ENCODE assay signal across 9 cellular contexts in the genomic region with DNA sequence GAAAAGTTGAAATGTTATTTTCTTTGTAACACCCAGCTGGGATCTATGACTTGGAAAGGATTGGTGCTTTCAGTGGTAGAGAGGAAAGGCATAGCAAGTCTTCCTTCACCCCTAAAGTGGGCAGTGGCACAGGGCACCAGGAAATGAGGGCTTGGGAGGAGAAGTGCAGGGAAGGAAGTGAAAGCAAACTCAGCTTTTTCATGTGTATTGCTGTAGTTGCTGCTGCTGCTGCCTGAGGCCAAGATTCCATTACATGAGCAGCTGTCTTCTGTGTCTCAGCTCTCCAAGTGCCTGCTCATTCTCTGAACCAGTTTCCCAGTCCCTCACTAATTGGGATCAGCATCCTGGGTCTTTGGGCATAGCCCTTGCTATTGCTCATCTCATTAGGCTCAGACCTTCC.
A peak's percentile ranks its signal among the peaks of the same experiment; 100 is the strongest.
DNase-seq lines count a peak whose midpoint lies in the region; ATAC-seq and TF ChIP-seq lines count a peak whose summit lies in the region.
"Had no signal": no experiment of that assay in that cellular context is flagged by ENCODE, and none has a peak within 500 bp of the region (broad histone marks: within the 10 kb centered on the region; RNA-seq: fewer than 3 reads in every experiment).

No MANE protein-coding gene starts in this region.

- H3K4me3 ChIP-seq in choroid plexus epithelial cell (ENCODE audit: low read depth, low read length) = no peak overlapping the region
- H3K4me3 ChIP-seq in parathyroid adenoma (ENCODE audit: low read depth, low read length) = no peak overlapping the region
- H3K4me3 ChIP-seq: sigmoid colon had no signal

- H3K27me3 ChIP-seq in parathyroid adenoma (ENCODE audit: control insufficient read depth, insufficient read depth, low read length) = no peaks in the 10 kb centered on the region
- H3K27me3 ChIP-seq: sigmoid colon had no signal

- H3K36me3 ChIP-seq in parathyroid adenoma (ENCODE audit: control insufficient read depth, insufficient read depth, low read length) = no peaks in the 10 kb centered on the region

- no peak overlapping the region for H3K9ac ChIP-seq in parathyroid adenoma

- DNase-seq in ELR (ENCODE audit: low read depth) = peak; percentile 23
- DNase-seq in MV-4-11 (lab: John Stamatoyannopoulos, UW) = peak; percentile 76
- DNase-seq in choroid plexus epithelial cell (ENCODE audit: low read depth) = peak; percentile 49
- DNase-seq in T-helper 9 cell = no peak
- DNase-seq in ecto neural progenitor cell (ENCODE audit: low spot score) = no peak
- DNase-seq: NCI-H1436, sigmoid colon had no signal

- H3K4me1 ChIP-seq in parathyroid adenoma = peaks cover 7% of the 10 kb centered on the region

- ATAC-seq in GM21825 (IDR thresholded peaks at IDR 0.05; ENCODE audit: unreplicated experiment) = no peak

- TF ChIP-seq CTCF in choroid plexus epithelial cell (conservative IDR thresholded peaks at IDR 0.05; ENCODE audit: low read depth, low read length) = no peak
- no peak for TF ChIP-seq CTCF in parathyroid adenoma (IDR thresholded peaks at IDR 0.05)

- H2AFZ ChIP-seq in parathyroid adenoma = no peak overlapping the region

- no peaks in the 10 kb centered on the region for H3K79me2 ChIP-seq in parathyroid adenoma

- peak overlapping the region; percentile 17 for H3K4me2 ChIP-seq in parathyroid adenoma (ENCODE audit: low read length)

- H3K27ac ChIP-seq in parathyroid adenoma = no peak overlapping the region

- H3K9me3 ChIP-seq in parathyroid adenoma (ENCODE audit: control insufficient read depth, low read length) = no peaks in the 10 kb centered on the region
- H3K9me3 ChIP-seq: sigmoid colon had no signal

Comparison
In these comparisons a context has a peak if more than half of its experiments do, and no peak if none do; other contexts are left out.
1. DNase-seq: peak in ELR (single experiment), MV-4-11 (single experiment) and choroid plexus epithelial cell (single experiment); none in T-helper 9 cell (single experiment) and ecto neural progenitor cell (single experiment).